13 cellular contexts compared by ENCODE assay signal in the genomic region with DNA sequence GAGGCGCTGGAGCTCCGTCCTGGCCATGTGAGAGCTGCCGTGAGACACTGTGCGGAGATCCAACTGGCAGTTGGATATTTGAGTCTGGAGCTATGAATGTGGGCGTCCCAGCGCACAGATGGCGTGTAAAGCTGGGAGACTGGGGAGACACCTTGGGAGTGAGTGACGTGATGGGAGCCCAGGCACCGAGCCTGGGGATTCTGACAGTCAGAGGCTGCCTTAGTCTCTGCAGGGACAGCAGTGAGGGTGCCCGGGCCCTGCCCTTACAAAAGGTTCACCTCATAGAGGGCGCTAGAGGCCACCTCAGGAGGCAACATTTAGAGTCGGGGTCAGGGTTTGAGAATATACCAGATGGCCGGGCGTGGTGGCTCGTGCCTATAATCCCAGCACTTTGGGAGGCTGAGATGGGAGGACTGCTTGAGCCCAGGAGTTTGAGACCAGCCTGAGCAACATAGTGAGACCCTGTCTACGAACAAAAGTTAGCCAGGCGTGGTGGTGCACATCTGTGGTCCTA.
DNase-seq lines count a peak whose midpoint lies in the region; ATAC-seq and TF ChIP-seq lines count a peak whose summit lies in the region.
"Had no signal": no experiment of that assay in that cellular context is flagged by ENCODE, and none has a peak within 500 bp of the region (broad histone marks: within the 10 kb centered on the region; RNA-seq: fewer than 3 reads in every experiment).

No MANE protein-coding gene starts in this region.

- no peaks in the 10 kb centered on the region for H3K36me3 Mint-ChIP-seq in T-helper 17 cell (ENCODE audit: low read depth)
- H3K36me3 Mint-ChIP-seq: stimulated activated memory B cell treated with anti-CD40 and anti-IgM and Interleukin-4, amounts not matched to agents 10 μg/mL and 1 μg/mL and 100 μg/mL, for 72 hours had no signal

- H3K79me1 ChIP-seq in mesenchymal stem cell (replicated peaks; ENCODE audit: low read length, poor library complexity, severe bottlenecking), result peaks cover 15% of the 10 kb centered on the region

- H3K9me3 ChIP-seq in BE2C, result no peaks in the 10 kb centered on the region
- H3K9me3 ChIP-seq in T-helper 17 cell (ENCODE audit: control insufficient read depth, low read length, poor library complexity, severe bottlenecking), result no peaks in the 10 kb centered on the region
- H3K9me3 ChIP-seq in mesenchymal stem cell (ENCODE audit: control insufficient read depth, low read length), result no peaks in the 10 kb centered on the region

- H3K18ac ChIP-seq in mesenchymal stem cell (ENCODE audit: low read depth in 1 of 2, low read length in 2 of 2), result peak overlapping the region in 1 of 2 experiments; percentile 28

- H4K91ac ChIP-seq in mesenchymal stem cell (ENCODE audit: low read length), result peak overlapping the region; percentile 81

- WGBS in mesenchymal stem cell, result 90% methylated on average over 17 of the region's 17 CpGs

- H2BK15ac ChIP-seq in mesenchymal stem cell (ENCODE audit: low read depth, poor library complexity, severe bottlenecking), result no peak overlapping the region

- no peak overlapping the region for H3K4me2 ChIP-seq in mesenchymal stem cell (ENCODE audit: low read length, poor library complexity, severe bottlenecking)

- H3K4me1 ChIP-seq in BE2C, result peaks cover 47% of the 10 kb centered on the region
- peaks cover 51% of the 10 kb centered on the region for H3K4me1 ChIP-seq in mesenchymal stem cell (ENCODE audit: control insufficient read depth, insufficient read depth, low read depth, low read length)

- no peak overlapping the region for H3K27ac ChIP-seq in mesenchymal stem cell (ENCODE audit: low read length, poor library complexity, severe bottlenecking)
- H3K27ac ChIP-seq: SK-N-MC had no signal

- no peak overlapping the region for H3K9ac ChIP-seq in mesenchymal stem cell (ENCODE audit: low read length)

- H2AFZ ChIP-seq in mesenchymal stem cell (ENCODE audit: low read depth, low read length), result no peak overlapping the region

- H3K27me3 ChIP-seq in BE2C (no peaks in the 10 kb centered on the region), GM06990 (replicated peaks; ENCODE audit: control insufficient read depth, insufficient read depth, low read length) (no peaks in the 10 kb centered on the region), mesenchymal stem cell (ENCODE audit: control insufficient read depth in 1 of 2, insufficient read depth in 1 of 2, low read length in 2 of 2) (no peaks in the 10 kb centered on the region)

- H2BK120ac ChIP-seq in mesenchymal stem cell (ENCODE audit: low read depth, low read length), result no peak overlapping the region

- no peak overlapping the region for H3K23ac ChIP-seq in mesenchymal stem cell (ENCODE audit: low read length in 2 of 2)

- H2BK12ac ChIP-seq in mesenchymal stem cell (ENCODE audit: low read length in 2 of 2), result peak overlapping the region in 1 of 2 experiments; percentile 80

- H3K36me3 ChIP-seq in BE2C (no peaks in the 10 kb centered on the region; the same call in 1 of the 2 replicates), GM06990 (ENCODE audit: control insufficient read depth, insufficient read depth, low read length) (no peaks in the 10 kb centered on the region), mesenchymal stem cell (ENCODE audit: control insufficient read depth in 1 of 2, insufficient read depth in 2 of 2, low read depth in 1 of 2, low read length in 2 of 2) (peaks cover 0 to 8% of the 10 kb centered on the region in 2 experiments)

- H4K8ac ChIP-seq in mesenchymal stem cell (ENCODE audit: low read length), result peak overlapping the region; percentile 28

- H3K4me3 Mint-ChIP-seq in T-helper 17 cell, result no peak overlapping the region
- H3K4me3 Mint-ChIP-seq: stimulated activated memory B cell treated with anti-CD40 and anti-IgM and Interleukin-4, amounts not matched to agents 10 μg/mL and 1 μg/mL and 100 μg/mL, for 72 hours had no signal

- no peak overlapping the region for H3K4ac ChIP-seq in mesenchymal stem cell (ENCODE audit: low read depth in 1 of 2, low read length in 2 of 2)

- no peak overlapping the region for H3K4me3 ChIP-seq in BE2C (ENCODE audit: low read depth, low read length)
- H3K4me3 ChIP-seq in GM06990 (replicated peaks; ENCODE audit: low read depth, low read length), result no peak overlapping the region
- H3K4me3 ChIP-seq in mesenchymal stem cell (ENCODE audit: insufficient read depth in 1 of 2, low read depth in 1 of 2, low read length in 2 of 2), result no peak overlapping the region
- H3K4me3 ChIP-seq: SK-N-MC had no signal

- TF ChIP-seq CTCF in BE2C (IDR thresholded peaks at IDR 0.05; ENCODE audit: low read depth, low read length) (peak; percentile 18; the same call in 1 of the 2 replicates), GM06990 (IDR thresholded peaks at IDR 0.05; ENCODE audit: insufficient read depth, low read length, poor library complexity, severe bottlenecking) (peak; percentile 9)

- peak; percentile 11 for DNase-seq in BE2C
- DNase-seq in GM06990 (ENCODE audit: extremely low read depth, insufficient read length), result no peak
- DNase-seq in T-helper 17 cell, result peak in 2 of 3 donors; percentile 2 to 3
- no peak for DNase-seq in mesenchymal stem cell
- DNase-seq in SW480 (ENCODE audit: low spot score), result no peak
- DNase-seq in OCI-M2 (lab: John Stamatoyannopoulos, UW; ENCODE audit: unreplicated experiment), result no peak
- DNase-seq in stimulated activated CD4-positive, alpha-beta T cell treated with anti-CD3 and anti-CD28 coated beads, Interleukin-12 subunit alpha, Interleukin-12 subunit beta, amount 100 ng/mL, for 4 hours, result no peak
- DNase-seq: Kasumi-1; stimulated activated CD4-positive, alpha-beta T cell treated with anti-CD3 and anti-CD28 coated beads, Interleukin-1b, Interleukin-23, amount 100 ng/mL, for 48 hours had no signal

- peak overlapping the region in 1 of 2 experiments; percentile 18 for H3K14ac ChIP-seq in mesenchymal stem cell (ENCODE audit: low read length in 2 of 2)

- H3K4me1 Mint-ChIP-seq in T-helper 17 cell, result peaks cover 2% of the 10 kb centered on the region

- ATAC-seq in T-helper 17 cell (no peak), GM21786 (IDR thresholded peaks at IDR 0.05; ENCODE audit: unreplicated experiment) (no peak)
- ATAC-seq: left colon; stimulated activated memory B cell treated with anti-CD40 and anti-IgM and Interleukin-4, amounts not matched to agents 10 μg/mL and 1 μg/mL and 100 μg/mL, for 72 hours had no signal

- H2AK5ac ChIP-seq in mesenchymal stem cell (ENCODE audit: low read length, severe bottlenecking), result peak overlapping the region; percentile 49

- no peak overlapping the region for H2BK5ac ChIP-seq in mesenchymal stem cell (ENCODE audit: low read depth, low read length, poor library complexity, severe bottlenecking)

- H3K27ac Mint-ChIP-seq in T-helper 17 cell, result no peak overlapping the region
- H3K27ac Mint-ChIP-seq: stimulated activated memory B cell treated with anti-CD40 and anti-IgM and Interleukin-4, amounts not matched to agents 10 μg/mL and 1 μg/mL and 100 μg/mL, for 72 hours had no signal

- H3K27me3 Mint-ChIP-seq in T-helper 17 cell, result peaks cover 14% of the 10 kb centered on the region

Comparison
In these comparisons a context has a peak if more than half of its experiments do, and no peak if none do; other contexts are left out.
1. DNase-seq: peak in BE2C (single experiment) and T-helper 17 cell (2 of 3); none in GM06990 (single experiment), mesenchymal stem cell (single experiment), SW480 (single experiment), OCI-M2 (single experiment) and stimulated activated CD4-positive, alpha-beta T cell treated with anti-CD3 and anti-CD28 coated beads, Interleukin-12 subunit alpha, Interleukin-12 subunit beta, amount 100 ng/mL, for 4 hours (single experiment).